7 cellular contexts compared by ENCODE assay signal in genomic region chr20:53866787-53867740, GRCh38.
DNase-seq lines count a peak whose midpoint lies in the region; ATAC-seq lines count a peak whose summit lies in the region.

No MANE protein-coding gene starts in this region.

- H3K36me3 Mint-ChIP-seq in T-helper 2 cell treated with Interferon-gamma antibody and Interleukin-4, amounts not matched to agents 5 μg/mL and 100 μg/mL, for 36 hours (ENCODE audit: low read depth): no peaks in the 10 kb centered on the region

- ATAC-seq in GM18907 (IDR thresholded peaks at IDR 0.05; ENCODE audit: unreplicated experiment) (peak; percentile 45), HG03064 (IDR thresholded peaks at IDR 0.05; ENCODE audit: low read depth, unreplicated experiment) (peak; percentile 40), HG02623 (IDR thresholded peaks at IDR 0.05; ENCODE audit: unreplicated experiment) (no peak)

- H3K9me3 ChIP-seq in iPS-15b (ENCODE audit: control insufficient read depth, insufficient read depth, low read length) (no peaks in the 10 kb centered on the region), stomach smooth muscle (ENCODE audit: control insufficient read depth in 2 of 2, low read length in 2 of 2) (no peaks in the 10 kb centered on the region)

- peak overlapping the region; percentile 89 for H3K27ac Mint-ChIP-seq in T-helper 2 cell treated with Interferon-gamma antibody and Interleukin-4, amounts not matched to agents 5 μg/mL and 100 μg/mL, for 36 hours

- no peaks in the 10 kb centered on the region for H3K27me3 Mint-ChIP-seq in T-helper 2 cell treated with Interferon-gamma antibody and Interleukin-4, amounts not matched to agents 5 μg/mL and 100 μg/mL, for 36 hours (ENCODE audit: low read depth)

- no peak for DNase-seq in T-helper 2 cell treated with Interferon-gamma antibody and Interleukin-4, amounts not matched to agents 5 μg/mL and 100 μg/mL, for 36 hours (ENCODE audit: low spot score)
- DNase-seq in cerebellum (ENCODE audit: low spot score): no peak

- H3K4me1 ChIP-seq in iPS-15b (ENCODE audit: control insufficient read depth, insufficient read depth, low read length): peaks cover 40% of the 10 kb centered on the region
- peaks cover 16% of the 10 kb centered on the region for H3K4me1 ChIP-seq in stomach smooth muscle (ENCODE audit: control insufficient read depth, insufficient read depth, low read length)

- H3K27me3 ChIP-seq in iPS-15b (ENCODE audit: control insufficient read depth, insufficient read depth, low read length): no peaks in the 10 kb centered on the region
- H3K27me3 ChIP-seq in stomach smooth muscle (ENCODE audit: control insufficient read depth in 1 of 2, insufficient read depth in 2 of 2, low read length in 2 of 2): no peaks in the 10 kb centered on the region

- H3K4me1 Mint-ChIP-seq in T-helper 2 cell treated with Interferon-gamma antibody and Interleukin-4, amounts not matched to agents 5 μg/mL and 100 μg/mL, for 36 hours (ENCODE audit: low read depth): peaks cover 60% of the 10 kb centered on the region

- H3K27ac ChIP-seq in stomach smooth muscle (ENCODE audit: low read length): peak overlapping the region; percentile 55

- peak overlapping the region; percentile 79 for H3K4me3 Mint-ChIP-seq in T-helper 2 cell treated with Interferon-gamma antibody and Interleukin-4, amounts not matched to agents 5 μg/mL and 100 μg/mL, for 36 hours

- H3K9ac ChIP-seq in iPS-15b (ENCODE audit: low read depth, low read length) (peak overlapping the region; percentile 57), stomach smooth muscle (ENCODE audit: low read length in 2 of 2) (no peak overlapping the region)

- no peak overlapping the region for H3K4me3 ChIP-seq in iPS-15b (ENCODE audit: low read depth, low read length)
- H3K4me3 ChIP-seq in stomach smooth muscle (ENCODE audit: low read length in 2 of 2): no peak overlapping the region

- H3K36me3 ChIP-seq in iPS-15b (ENCODE audit: control insufficient read depth, insufficient read depth, low read length): no peaks in the 10 kb centered on the region
- no peaks in the 10 kb centered on the region for H3K36me3 ChIP-seq in stomach smooth muscle (ENCODE audit: control insufficient read depth in 2 of 2, insufficient read depth in 2 of 2, low read length in 2 of 2)

- H3K9me3 Mint-ChIP-seq in T-helper 2 cell treated with Interferon-gamma antibody and Interleukin-4, amounts not matched to agents 5 μg/mL and 100 μg/mL, for 36 hours: no peaks in the 10 kb centered on the region
